18 cellular contexts compared by ENCODE assay signal in genomic region chrX:10513974-10514373, GRCh38.
A peak's percentile ranks its signal among the peaks of the same experiment; 100 is the strongest.
DNase-seq lines count a peak whose midpoint lies in the region; ATAC-seq and TF ChIP-seq lines count a peak whose summit lies in the region.
"Had no signal": no experiment of that assay in that cellular context is flagged by ENCODE, and none has a peak within 500 bp of the region (broad histone marks: within the 10 kb centered on the region; RNA-seq: fewer than 3 reads in every experiment).

No MANE protein-coding gene starts in this region.

- no peak overlapping the region for H3K27ac ChIP-seq in right cardiac atrium (ENCODE audit: low read length)
- H3K27ac ChIP-seq: BLaER1, PC-9, RWPE1 had no signal

- no peak for TF ChIP-seq CTCF in glutamatergic neuron (IDR thresholded peaks at IDR 0.05; ENCODE audit: partially characterized antibody, unreplicated experiment)

- H3K4me3 Mint-ChIP-seq in glutamatergic neuron (ENCODE audit: unreplicated experiment), result no peak overlapping the region
- H3K4me3 Mint-ChIP-seq: CD8-positive, alpha-beta T cell had no signal

- H3K9me3 Mint-ChIP-seq in glutamatergic neuron (ENCODE audit: unreplicated experiment), result no peaks in the 10 kb centered on the region
- H3K9me3 Mint-ChIP-seq: CD8-positive, alpha-beta T cell had no signal

- WGBS in right cardiac atrium, result 78% methylated on average over 2 of the region's 2 CpGs

- ATAC-seq in right cardiac atrium, result no peak
- ATAC-seq: CD8-positive, alpha-beta T cell had no signal

- H3K4me3 ChIP-seq in right cardiac atrium (ENCODE audit: low read length), result no peak overlapping the region
- H3K4me3 ChIP-seq: BLaER1, PC-9 had no signal

- DNase-seq in NCI-H82 (lab: John Stamatoyannopoulos, UW) (peak; percentile 3), NCI-H82 treated with DMSO at 0.1 percent for 48 hours (lab: John Stamatoyannopoulos, UW; ENCODE audit: unreplicated experiment) (no peak), SK-MEL-5 (ENCODE audit: low read depth, low spot score) (peak; percentile 50), iris pigment epithelial cell (ENCODE audit: low read depth) (peak; percentile 21), glutamatergic neuron (no peak), activated gamma-delta T cell treated with Interleukin-2 at 50 U/mL for 16 hours (no peak), right cardiac atrium (no peak), NCI-H2171 treated with DMSO at 0.1 percent for 48 hours (lab: John Stamatoyannopoulos, UW) (no peak)
- DNase-seq: CD8-positive, alpha-beta T cell; DND-41; H7; NCI-H1694 treated with DMSO at 0.1 percent for 48 hours; NCI-H510A treated with DMSO at 0.1 percent for 48 hours; NCI-H774; PC-9; SIG-M5 had no signal

- H3K27ac Mint-ChIP-seq in glutamatergic neuron (ENCODE audit: unreplicated experiment), result no peak overlapping the region
- H3K27ac Mint-ChIP-seq: CD8-positive, alpha-beta T cell had no signal

- no peaks in the 10 kb centered on the region for H3K9me3 ChIP-seq in right cardiac atrium (ENCODE audit: control insufficient read depth, low read length)
- H3K9me3 ChIP-seq: BLaER1 had no signal

- H3K27me3 ChIP-seq in right cardiac atrium (ENCODE audit: control insufficient read depth, insufficient read depth), result no peaks in the 10 kb centered on the region

- H3K36me3 Mint-ChIP-seq in glutamatergic neuron (ENCODE audit: unreplicated experiment), result no peaks in the 10 kb centered on the region
- H3K36me3 Mint-ChIP-seq: CD8-positive, alpha-beta T cell had no signal

- H3K4me1 ChIP-seq in right cardiac atrium (ENCODE audit: control insufficient read depth, insufficient read depth, low read length), result peaks cover 1% of the 10 kb centered on the region

- peaks cover 4% of the 10 kb centered on the region for H3K4me1 Mint-ChIP-seq in glutamatergic neuron (ENCODE audit: low read depth, unreplicated experiment)

- intact Hi-C loops in right cardiac atrium (cut with DNase I), result no loop called here

- no peaks in the 10 kb centered on the region for H3K27me3 Mint-ChIP-seq in glutamatergic neuron (ENCODE audit: unreplicated experiment)

- in situ Hi-C loops in SK-MEL-5 (cut with HindIII; ENCODE audit: low pct_unique_long_range_greater_than_20kb, low sequenced_read_pairs), result no loop called here

Comparison
In these comparisons a context has a peak if more than half of its experiments do, and no peak if none do; other contexts are left out.
1. DNase-seq: peak in NCI-H82 (single experiment), SK-MEL-5 (single experiment) and iris pigment epithelial cell (single experiment); none in NCI-H82 treated with DMSO at 0.1 percent for 48 hours (single experiment), glutamatergic neuron (single experiment), activated gamma-delta T cell treated with Interleukin-2 at 50 U/mL for 16 hours (single experiment), right cardiac atrium (0 of 3) and NCI-H2171 treated with DMSO at 0.1 percent for 48 hours (single experiment).